Comparison of ENCODE assay signal across 1 cellular context in the genomic region with DNA sequence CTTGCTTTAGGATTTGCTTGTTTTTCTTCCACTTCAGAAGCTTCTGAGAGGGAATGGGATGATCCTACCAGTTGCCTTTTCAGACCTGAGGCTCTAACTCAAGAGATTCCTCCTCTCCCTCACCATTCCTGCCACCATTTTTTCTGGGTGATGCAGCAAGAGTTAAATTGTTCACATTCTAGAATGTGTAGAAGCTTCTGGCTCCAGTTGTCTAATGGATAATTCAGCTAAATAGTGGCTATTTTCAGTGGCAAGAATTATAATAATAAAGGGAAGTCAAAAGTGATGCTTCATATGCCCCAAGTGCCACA.
TF ChIP-seq lines count a peak whose summit lies in the region.

No MANE protein-coding gene starts in this region.

TF ChIP-seq in HCT116, 20 proteins besides CTCF, POLR2A, EP300 and RAD21 (continued from another document):
- no peak for TF ChIP-seq TCF7L2 (IDR thresholded peaks at IDR 0.05; ENCODE audit: borderline replicate concordance, extremely low read depth, insufficient read depth, insufficient read length)
